ENCODE assay signal across 19 cellular contexts in genomic region chr2:38797953-38798352, GRCh38.
"Had no signal": no experiment of that assay in that cellular context is flagged by ENCODE, and none has a peak within 500 bp of the region (broad histone marks: within the 10 kb centered on the region; RNA-seq: fewer than 3 reads in every experiment).

No MANE protein-coding gene starts in this region.

- H3K27ac Mint-ChIP-seq: activated CD4-positive, alpha-beta T cell treated with anti-CD3 and anti-CD28 coated beads, Interleukin-2, amount 10 ng/mL, durations not matched to agents 7 days and 5 days; activated naive CD4-positive, alpha-beta T cell treated with anti-CD3 and anti-CD28 coated beads, Interleukin-2, amount 50 U/mL, for 72 hours; activated T-helper 1 cell treated with anti-CD3 and anti-CD28 coated beads, Interleukin-12 subunit alpha, Interleukin-12 subunit beta, Interleukin-2, Interleukin-4 antibody, amounts not matched to agents 30 ng/mL and 10 ng/mL and 1 ng/mL, durations not matched to agents 14 hours and 24 hours and 36 hours; effector memory CD8-positive, alpha-beta T cell; stimulated activated memory B cell treated with anti-CD40 and anti-IgM and Interleukin-4, amounts not matched to agents 10 μg/mL and 1 μg/mL and 100 μg/mL, for 72 hours; T-helper 1 cell treated with Interleukin-12 subunit alpha and Interleukin-12 subunit beta and Interleukin-4 antibody, amounts not matched to agents 30 μg/mL and 1 μg/mL, for 36 hours had no signal

- H3K9me3 ChIP-seq: adrenal gland, pancreas, testis, upper lobe of left lung had no signal

- H3K36me3 ChIP-seq: pancreas had no signal

- H3K27me3 Mint-ChIP-seq: activated CD4-positive, alpha-beta T cell treated with anti-CD3 and anti-CD28 coated beads, Interleukin-2, amount 10 ng/mL, durations not matched to agents 7 days and 5 days; effector memory CD8-positive, alpha-beta T cell; naive B cell; stimulated activated memory B cell treated with anti-CD40 and anti-IgM and Interleukin-4, amounts not matched to agents 10 μg/mL and 1 μg/mL and 100 μg/mL, for 72 hours had no signal

- H3K4me3 ChIP-seq: adrenal gland, pancreas, testis, upper lobe of left lung had no signal

- H3K4me1 ChIP-seq: adrenal gland, pancreas, testis, upper lobe of left lung had no signal

- ATAC-seq: activated CD4-positive, CD25-positive, alpha-beta regulatory T cell treated with anti-CD3 and anti-CD28 coated beads, Interleukin-2, amount 50 U/mL, for 24 hours; activated naive CD4-positive, alpha-beta T cell treated with anti-CD3 and anti-CD28 coated beads, Interleukin-2, amount 50 U/mL, for 72 hours; effector memory CD8-positive, alpha-beta T cell; left colon; sciatic nerve; stimulated activated memory B cell treated with anti-CD40 and anti-IgM and Interleukin-4, amounts not matched to agents 10 μg/mL and 1 μg/mL and 100 μg/mL, for 72 hours had no signal

- H3K27me3 ChIP-seq: adrenal gland, pancreas, testis, upper lobe of left lung had no signal

- DNase-seq: activated CD4-positive, alpha-beta T cell treated with anti-CD3 and anti-CD28 coated beads, Interleukin-2, amount 10 ng/mL, durations not matched to agents 7 days and 5 days; activated CD8-positive, alpha-beta memory T cell treated with anti-CD3 and anti-CD28 coated beads for 24 hours; activated gamma-delta T cell treated with Interleukin-2 at 50 U/mL for 16 hours; adrenal gland; effector memory CD8-positive, alpha-beta T cell; foreskin fibroblast; left colon; naive B cell; pancreas; stimulated activated CD4-positive, alpha-beta T cell treated with anti-CD3 and anti-CD28 coated beads, Interleukin-4, amount 100 ng/mL, for 4 hours; testis; upper lobe of left lung had no signal

- H3K4me3 Mint-ChIP-seq: activated CD4-positive, alpha-beta T cell treated with anti-CD3 and anti-CD28 coated beads, Interleukin-2, amount 10 ng/mL, durations not matched to agents 7 days and 5 days; activated T-helper 1 cell treated with anti-CD3 and anti-CD28 coated beads, Interleukin-12 subunit alpha, Interleukin-12 subunit beta, Interleukin-2, Interleukin-4 antibody, amounts not matched to agents 30 ng/mL and 10 ng/mL and 1 ng/mL, durations not matched to agents 14 hours and 24 hours and 36 hours; effector memory CD8-positive, alpha-beta T cell; stimulated activated memory B cell treated with anti-CD40 and anti-IgM and Interleukin-4, amounts not matched to agents 10 μg/mL and 1 μg/mL and 100 μg/mL, for 72 hours; T-helper 1 cell treated with Interleukin-12 subunit alpha and Interleukin-12 subunit beta and Interleukin-4 antibody, amounts not matched to agents 30 μg/mL and 1 μg/mL, for 36 hours had no signal

- H3K36me3 Mint-ChIP-seq: activated naive CD4-positive, alpha-beta T cell treated with anti-CD3 and anti-CD28 coated beads, Interleukin-2, amount 50 U/mL, for 72 hours had no signal

- H3K9me3 Mint-ChIP-seq: activated CD4-positive, alpha-beta T cell treated with anti-CD3 and anti-CD28 coated beads, Interleukin-2, amount 10 ng/mL, durations not matched to agents 7 days and 5 days; activated naive CD4-positive, alpha-beta T cell treated with anti-CD3 and anti-CD28 coated beads, Interleukin-2, amount 50 U/mL, for 72 hours; activated T-helper 1 cell treated with anti-CD3 and anti-CD28 coated beads, Interleukin-12 subunit alpha, Interleukin-12 subunit beta, Interleukin-2, Interleukin-4 antibody, amounts not matched to agents 30 ng/mL and 10 ng/mL and 1 ng/mL, durations not matched to agents 14 hours and 24 hours and 36 hours; effector memory CD8-positive, alpha-beta T cell; naive B cell; stimulated activated memory B cell treated with anti-CD40 and anti-IgM and Interleukin-4, amounts not matched to agents 10 μg/mL and 1 μg/mL and 100 μg/mL, for 72 hours; T-helper 1 cell treated with Interleukin-12 subunit alpha and Interleukin-12 subunit beta and Interleukin-4 antibody, amounts not matched to agents 30 μg/mL and 1 μg/mL, for 36 hours had no signal

- H3K27ac ChIP-seq: adrenal gland, epithelial cell of prostate, pancreas, testis, upper lobe of left lung had no signal

- H3K4me1 Mint-ChIP-seq: activated CD4-positive, alpha-beta T cell treated with anti-CD3 and anti-CD28 coated beads, Interleukin-2, amount 10 ng/mL, durations not matched to agents 7 days and 5 days; naive B cell; stimulated activated memory B cell treated with anti-CD40 and anti-IgM and Interleukin-4, amounts not matched to agents 10 μg/mL and 1 μg/mL and 100 μg/mL, for 72 hours had no signal
